In the genomic region with DNA sequence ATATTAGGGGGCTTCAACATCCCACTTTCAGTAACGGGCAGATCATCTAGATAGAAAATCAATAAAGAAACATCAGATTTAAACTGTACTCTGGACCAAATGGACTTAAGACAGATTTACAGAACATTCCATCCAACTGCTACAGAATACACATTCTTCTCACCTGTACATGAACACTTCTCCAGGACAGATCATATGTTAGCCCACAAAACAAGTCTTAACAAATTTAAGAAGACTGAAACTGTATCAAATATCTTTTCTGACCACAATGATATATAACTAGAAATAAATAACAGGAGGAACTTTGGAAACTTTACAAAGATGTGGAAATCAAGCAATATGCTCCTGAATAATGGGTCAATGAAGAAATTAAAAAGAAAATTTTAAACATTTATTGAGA, we compare ENCODE assay signal across 23 cellular contexts.
"Had no signal": no experiment of that assay in that cellular context is flagged by ENCODE, and none has a peak within 500 bp of the region (broad histone marks: within the 10 kb centered on the region; RNA-seq: fewer than 3 reads in every experiment).

No MANE protein-coding gene starts in this region.

- H3K4me1 ChIP-seq: left ventricle myocardium inferior, lower lobe of right lung, pancreas, tibial artery, uterus had no signal

- H3K4me3 ChIP-seq: gastrocnemius medialis, left ventricle myocardium inferior, lower lobe of right lung, neural progenitor cell, pancreas, tibial artery, upper lobe of left lung, uterus had no signal

- ATAC-seq: effector memory CD8-positive, alpha-beta T cell; gastrocnemius medialis; left cardiac atrium; lower lobe of right lung; natural killer cell treated with Interleukin-12 subunit alpha and Interleukin-12 subunit beta and Interleukin-15 and Interleukin-18, amount 100 ng/mL, for 72 hours; pancreas; right cardiac atrium; stimulated activated memory B cell treated with anti-CD40 and anti-IgM and Interleukin-4, amounts not matched to agents 10 μg/mL and 1 μg/mL and 100 μg/mL, for 72 hours had no signal

- H3K9ac ChIP-seq: neural progenitor cell had no signal

- H3K36me3 Mint-ChIP-seq: natural killer cell treated with Interleukin-12 subunit alpha and Interleukin-12 subunit beta and Interleukin-15 and Interleukin-18, amount 100 ng/mL, for 72 hours had no signal

- H3K27ac ChIP-seq: gastrocnemius medialis, left ventricle myocardium inferior, lower lobe of right lung, neural progenitor cell, pancreas, tibial artery, uterus had no signal

- H3K27me3 ChIP-seq: gastrocnemius medialis, neural progenitor cell, pancreas, tibial artery, upper lobe of left lung, uterus had no signal

- DNase-seq: cortex of kidney; effector memory CD8-positive, alpha-beta T cell; gastrocnemius medialis; immature natural killer cell; kidney; left cardiac atrium; left ventricle myocardium inferior; lower lobe of right lung; mesenchymal stem cell; midbrain; occipital lobe; pancreas; right cardiac atrium; small intestine; stimulated activated CD4-positive, alpha-beta T cell treated with anti-CD3 and anti-CD28 coated beads, Interleukin-4, amount 100 ng/mL, for 1 hour; tibial artery; upper lobe of left lung; uterus had no signal

- H3K4me3 Mint-ChIP-seq: effector memory CD8-positive, alpha-beta T cell; immature natural killer cell; natural killer cell treated with Interleukin-12 subunit alpha and Interleukin-12 subunit beta and Interleukin-15 and Interleukin-18, amount 100 ng/mL, for 72 hours; neural progenitor cell; stimulated activated memory B cell treated with anti-CD40 and anti-IgM and Interleukin-4, amounts not matched to agents 10 μg/mL and 1 μg/mL and 100 μg/mL, for 72 hours; stimulated activated naive CD8-positive, alpha-beta T cell treated with anti-CD3 and anti-CD28 coated beads, Interleukin-15, Interleukin-2, amounts not matched to agents 100 ng/mL and 50 ng/mL, for 24 hours had no signal

- H3K4me1 Mint-ChIP-seq: immature natural killer cell had no signal

- H3K9me3 Mint-ChIP-seq: natural killer cell treated with Interleukin-12 subunit alpha and Interleukin-12 subunit beta and Interleukin-15 and Interleukin-18, amount 100 ng/mL, for 72 hours; stimulated activated naive CD8-positive, alpha-beta T cell treated with anti-CD3 and anti-CD28 coated beads, Interleukin-15, Interleukin-2, amounts not matched to agents 100 ng/mL and 50 ng/mL, for 24 hours had no signal

- H3K36me3 ChIP-seq: gastrocnemius medialis, lower lobe of right lung, neural progenitor cell, pancreas, uterus had no signal

- H3K9me3 ChIP-seq: gastrocnemius medialis, pancreas, uterus had no signal

- H3K27ac Mint-ChIP-seq: effector memory CD8-positive, alpha-beta T cell; immature natural killer cell; neural progenitor cell; progenitor cell of endocrine pancreas; stimulated activated memory B cell treated with anti-CD40 and anti-IgM and Interleukin-4, amounts not matched to agents 10 μg/mL and 1 μg/mL and 100 μg/mL, for 72 hours; stimulated activated naive CD8-positive, alpha-beta T cell treated with anti-CD3 and anti-CD28 coated beads, Interleukin-15, Interleukin-2, amounts not matched to agents 100 ng/mL and 50 ng/mL, for 24 hours had no signal

- H3K27me3 Mint-ChIP-seq: effector memory CD8-positive, alpha-beta T cell; natural killer cell treated with Interleukin-12 subunit alpha and Interleukin-12 subunit beta and Interleukin-15 and Interleukin-18, amount 100 ng/mL, for 72 hours; progenitor cell of endocrine pancreas; stimulated activated memory B cell treated with anti-CD40 and anti-IgM and Interleukin-4, amounts not matched to agents 10 μg/mL and 1 μg/mL and 100 μg/mL, for 72 hours; stimulated activated naive CD8-positive, alpha-beta T cell treated with anti-CD3 and anti-CD28 coated beads, Interleukin-15, Interleukin-2, amounts not matched to agents 100 ng/mL and 50 ng/mL, for 24 hours had no signal
